11 cellular contexts compared by ENCODE assay signal in the genomic region with DNA sequence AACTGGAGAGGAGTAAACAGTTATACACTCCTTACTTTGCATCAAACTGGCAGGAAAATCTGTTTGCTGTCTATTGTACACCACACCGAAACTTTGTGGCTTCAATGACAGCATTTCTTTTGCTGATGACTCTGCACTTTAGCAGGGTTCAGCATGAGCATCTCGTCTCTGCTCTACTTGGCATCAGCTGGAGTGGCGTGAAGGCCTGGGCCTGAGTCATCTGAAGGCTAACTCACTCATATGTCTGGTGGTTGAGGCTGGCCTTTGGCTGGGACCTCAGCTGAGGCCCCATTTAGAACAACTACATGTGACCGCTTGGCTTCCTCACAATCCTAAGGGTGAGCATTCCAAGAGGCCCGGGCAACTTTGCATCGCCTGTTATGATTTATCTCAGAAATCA. TPM values are rescaled to one million over a fixed set of nuclear protein-coding genes. Genes with fewer than 3 reads are reported as not detected.
DNase-seq lines count a peak whose midpoint lies in the region; ATAC-seq and TF ChIP-seq lines count a peak whose summit lies in the region.
"Had no signal": no experiment of that assay in that cellular context is flagged by ENCODE, and none has a peak within 500 bp of the region (broad histone marks: within the 10 kb centered on the region; RNA-seq: fewer than 3 reads in every experiment).

No MANE protein-coding gene starts in this region.

- H3K79me2 ChIP-seq in ACC112 (ENCODE audit: control insufficient read depth, insufficient read depth, low read length, unreplicated experiment) (no peaks in the 10 kb centered on the region), GM23248 (ENCODE audit: insufficient read depth) (peaks cover 8% of the 10 kb centered on the region; the same call in 1 of the 2 replicates)

- H2AFZ ChIP-seq in ACC112 (ENCODE audit: low read length, unreplicated experiment) (no peak overlapping the region), GM23248 (no peak overlapping the region)

- no peak overlapping the region for H3K4me2 ChIP-seq in GM23248 (ENCODE audit: unreplicated experiment)

- H3K36me3 ChIP-seq in ACC112 (ENCODE audit: insufficient read depth, low read length) (peaks cover 47% of the 10 kb centered on the region), GM23248 (ENCODE audit: low read depth) (peaks cover 71% of the 10 kb centered on the region)

- H3K27ac ChIP-seq in ACC112 (ENCODE audit: low read depth, low read length): peak overlapping the region; percentile 64
- peak overlapping the region; percentile 71 for H3K27ac ChIP-seq in GM23248
- H3K27ac ChIP-seq: tibial nerve, WERI-Rb-1 had no signal

- in situ Hi-C loops in GM23248 (cut with MboI) (no loop called here), KBM-7 (cut with MboI; ENCODE audit: low pct_unique_long_range_greater_than_20kb, low sequenced_read_pairs) (no loop called here)

- H3K9me3 ChIP-seq in GM23248 (ENCODE audit: low read depth): no peaks in the 10 kb centered on the region
- H3K9me3 ChIP-seq: tibial nerve had no signal

- peaks cover 16% of the 10 kb centered on the region for H3K4me1 ChIP-seq in ACC112 (ENCODE audit: control insufficient read depth, insufficient read depth, low read length, unreplicated experiment)
- peaks cover 13% of the 10 kb centered on the region for H3K4me1 ChIP-seq in GM23248 (ENCODE audit: insufficient read depth)

- peak overlapping the region; percentile 30; the same call in 1 of the 2 replicates for H3K9ac ChIP-seq in GM23248

- peak; percentile 65 for ATAC-seq in left ventricle myocardium superior

- no peaks in the 10 kb centered on the region for H3K9me2 ChIP-seq in GM23248 (ENCODE audit: insufficient read depth)

- DNase-seq in GM23248: peak; percentile 97
- peak; percentile 66 for DNase-seq in amniotic epithelial cell (ENCODE audit: low read depth)
- no peak for DNase-seq in left ventricle myocardium superior
- DNase-seq in HEK293T (ENCODE audit: extremely low spot score): no peak
- no peak for DNase-seq in KBM-7
- DNase-seq in KG1 (lab: John Stamatoyannopoulos, UW): no peak
- no peak for DNase-seq in HT-29 (ENCODE audit: low spot score)
- DNase-seq: WERI-Rb-1 had no signal

- H4K20me1 ChIP-seq in GM23248 (ENCODE audit: insufficient read depth): no peaks in the 10 kb centered on the region

- POLR2A ChIA-PET in HEK293T (lab: Yijun Ruan, JAX): no interaction called here

- H3K27me3 ChIP-seq in ACC112 (ENCODE audit: insufficient read depth, low read length) (no peaks in the 10 kb centered on the region), GM23248 (replicated peaks; ENCODE audit: insufficient read depth) (no peaks in the 10 kb centered on the region)
- H3K27me3 ChIP-seq: tibial nerve had no signal

- intact Hi-C loops in left ventricle myocardium superior (cut with micrococcal nuclease): no loop called here

- CTCF ChIA-PET in HEK293T (lab: Yijun Ruan, JAX): no interaction called here

- no peak overlapping the region for H3K4me3 ChIP-seq in ACC112 (ENCODE audit: low read depth, low read length)
- no peak overlapping the region for H3K4me3 ChIP-seq in GM23248
- H3K4me3 ChIP-seq: tibial nerve had no signal

- peaks cover 48% of the 10 kb centered on the region for H3F3A ChIP-seq in GM23248 (ENCODE audit: insufficient read depth)

- WGBS in GM23248 (ENCODE audit: low coverage in 1 of 2, low lambda C conversion rate in 2 of 2, missing lambda C conversion rate in 2 of 2), 2 experiments: 29 to 32% methylated on average over 6 of the region's 6 CpGs

TF ChIP-seq in HEK293T, 16 proteins besides CTCF, POLR2A, EP300 and RAD21:
- TF ChIP-seq FOXM1 (IDR thresholded peaks at IDR 0.05; ENCODE audit: borderline replicate concordance) (no peak), FOXA1 (IDR thresholded peaks at IDR 0.05) (no peak), SP1 (IDR thresholded peaks at IDR 0.05) (no peak), FOXK2 (IDR thresholded peaks at IDR 0.05) (no peak), ARNT (IDR thresholded peaks at IDR 0.05) (no peak), LEF1 (IDR thresholded peaks at IDR 0.05; ENCODE audit: borderline replicate concordance) (no peak), ZNF384 (IDR thresholded peaks at IDR 0.05) (no peak), BHLHE40 (IDR thresholded peaks at IDR 0.05; ENCODE audit: borderline replicate concordance) (no peak), NFRKB (IDR thresholded peaks at IDR 0.05) (no peak), HDGF (IDR thresholded peaks at IDR 0.05; ENCODE audit: borderline replicate concordance) (no peak), TARDBP (IDR thresholded peaks at IDR 0.05) (no peak), L3MBTL2 (conservative IDR thresholded peaks at IDR 0.05) (no peak), CTBP1 (IDR thresholded peaks at IDR 0.05; ENCODE audit: borderline replicate concordance) (no peak), ELF4 (IDR thresholded peaks at IDR 0.05) (no peak), SUZ12 (IDR thresholded peaks at IDR 0.05) (no peak)
- TF ChIP-seq, protein P1, sequence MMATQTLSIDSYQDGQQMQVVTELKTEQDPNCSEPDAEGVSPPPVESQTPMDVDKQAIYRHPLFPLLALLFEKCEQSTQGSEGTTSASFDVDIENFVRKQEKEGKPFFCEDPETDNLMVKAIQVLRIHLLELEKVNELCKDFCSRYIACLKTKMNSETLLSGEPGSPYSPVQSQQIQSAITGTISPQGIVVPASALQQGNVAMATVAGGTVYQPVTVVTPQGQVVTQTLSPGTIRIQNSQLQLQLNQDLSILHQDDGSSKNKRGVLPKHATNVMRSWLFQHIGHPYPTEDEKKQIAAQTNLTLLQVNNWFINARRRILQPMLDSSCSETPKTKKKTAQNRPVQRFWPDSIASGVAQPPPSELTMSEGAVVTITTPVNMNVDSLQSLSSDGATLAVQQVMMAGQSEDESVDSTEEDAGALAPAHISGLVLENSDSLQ (IDR thresholded peaks at IDR 0.05): no peak

RNA-seq across cellular contexts. Expression of a gene that starts 28.7 kb away (rescaled TPM):
- 0.51 and 0.54 TPM in 2 replicates for total RNA-seq in GM23248 (2014; rRNA removed; shearing (Covaris generic))
- 0.60 and 1.5 TPM in 2 replicates for polyA plus RNA-seq in GM23248 (2016; fragmentation: Nextera tagmentation; extraction: Ambion mirVana)
- total RNA-seq in left ventricle myocardium superior: 7.5 TPM
- total RNA-seq in HT-29 (2014; rRNA removed; shearing (Covaris generic)): 0.38 and 0.57 TPM in 2 replicates
- total RNA-seq: tibial nerve had no signal
- polyA plus RNA-seq: CD14-positive monocyte had no signal

RNA-seq across cellular contexts. Expression of a gene that starts 43.1 kb away (rescaled TPM):
- 40.3 and 55.9 TPM in 2 replicates for total RNA-seq in GM23248 (2014; rRNA removed; shearing (Covaris generic))
- 65.6 and 66.7 TPM in 2 replicates for polyA plus RNA-seq in GM23248 (2016; fragmentation: Nextera tagmentation; extraction: Ambion mirVana)
- total RNA-seq in left ventricle myocardium superior: 63.3 TPM
- 61.5 and 63.1 TPM in 2 replicates for total RNA-seq in HT-29 (2014; rRNA removed; shearing (Covaris generic))

Comparison
In these comparisons a context has a peak if more than half of its experiments do, and no peak if none do; other contexts are left out.
1. DNase-seq: peak in GM23248 (single experiment) and amniotic epithelial cell (single experiment); none in left ventricle myocardium superior (single experiment), HEK293T (single experiment), KBM-7 (single experiment), KG1 (single experiment) and HT-29 (single experiment).